ENCODE assay signal across 13 cellular contexts in genomic region chr1:244104309-244105060, GRCh38. TPM values are rescaled to one million over a fixed set of nuclear protein-coding genes. Genes with fewer than 3 reads are reported as not detected.
DNase-seq lines count a peak whose midpoint lies in the region; ATAC-seq and TF ChIP-seq lines count a peak whose summit lies in the region.
"Had no signal": no experiment of that assay in that cellular context is flagged by ENCODE, and none has a peak within 500 bp of the region (broad histone marks: within the 10 kb centered on the region; RNA-seq: fewer than 3 reads in every experiment).

No MANE protein-coding gene starts in this region.

- no peaks in the 10 kb centered on the region for H3K9me2 ChIP-seq in SK-N-SH

- TF ChIP-seq RAD21 in SK-N-SH (IDR thresholded peaks at IDR 0.05; ENCODE audit: low read length): no peak

- POLR2A ChIA-PET in SK-N-SH (lab: Yijun Ruan, JAX): no interaction called here
- POLR2A ChIA-PET in A673 (lab: Charles Lee; ENCODE audit: low non-redundant PET): no interaction called here

- H3K9me3 ChIP-seq in SK-N-SH: no peaks in the 10 kb centered on the region
- H3K9me3 ChIP-seq in A673 (ENCODE audit: low read depth, low read length, poor library complexity, severe bottlenecking): no peaks in the 10 kb centered on the region
- H3K9me3 ChIP-seq: spleen had no signal

- 24% methylated on average over 10 of the region's 10 CpGs for WGBS in SK-N-SH (ENCODE audit: low lambda C conversion rate)

- no TSS peak for BruUV-seq in A673 (replicated peaks; lab: Mats Ljungman, UMichigan)

- CTCF ChIA-PET in SK-N-SH (lab: Yijun Ruan, JAX) (no interaction called here), A673 (lab: Charles Lee) (no interaction called here)

- DNase-seq in A172 (ENCODE audit: low spot score) (peak; percentile 97), H4 (ENCODE audit: low spot score) (peak; percentile 88), SK-N-SH (peak; percentile 44), foreskin melanocyte (peak; percentile 67), A673 (ENCODE audit: low spot score) (no peak), CD1c-positive myeloid dendritic cell (ENCODE audit: extremely low spot score) (no peak)
- DNase-seq: activated naive CD8-positive, alpha-beta T cell treated with anti-CD3 and anti-CD28 coated beads, Interleukin-2, amount 10 ng/mL, durations not matched to agents 7 days and 5 days; erythroblast; spleen; stimulated activated naive CD4-positive, alpha-beta T cell treated with Interleukin-2 at 50 U/mL for 16 hours had no signal

- H3K36me3 ChIP-seq in SK-N-SH (replicated peaks in 1 of 2; ENCODE audit: control insufficient read depth in 1 of 2, insufficient read depth in 2 of 2, low read length in 1 of 2) (no peaks in the 10 kb centered on the region), A673 (ENCODE audit: insufficient read depth, low read length, poor library complexity, severe bottlenecking) (no peaks in the 10 kb centered on the region)
- H3K36me3 ChIP-seq: BLaER1 treated with 17β-estradiol and CSF1 and Interleukin-3, amounts not matched to agents 10 nM and 100 nM; spleen had no signal

- no peaks in the 10 kb centered on the region for H3K27me3 ChIP-seq in SK-N-SH (ENCODE audit: insufficient read depth)
- peaks cover 20% of the 10 kb centered on the region for H3K27me3 ChIP-seq in A673 (replicated peaks; ENCODE audit: insufficient read depth, low read depth, low read length, poor library complexity)
- H3K27me3 ChIP-seq: BLaER1 treated with 17β-estradiol and CSF1 and Interleukin-3, amounts not matched to agents 10 nM and 100 nM had no signal

- H3K79me2 ChIP-seq in SK-N-SH (ENCODE audit: insufficient read depth): no peaks in the 10 kb centered on the region

- H3K4me1 ChIP-seq in SK-N-SH (ENCODE audit: control insufficient read depth in 1 of 2, insufficient read depth in 2 of 2, low read depth in 1 of 2, low read length in 1 of 2) (peaks cover 7 to 8% of the 10 kb centered on the region in 2 experiments), A673 (ENCODE audit: insufficient read depth, low read length, poor library complexity, severe bottlenecking) (peaks cover 9% of the 10 kb centered on the region)

- peak overlapping the region in 1 of 2 experiments; percentile 88; a peak in 2 of 4 replicates for H3K27ac ChIP-seq in SK-N-SH (ENCODE audit: low read depth in 2 of 2, low read length in 1 of 2)
- no peak overlapping the region for H3K27ac ChIP-seq in A673 (ENCODE audit: low read depth, low read length, poor library complexity, severe bottlenecking)
- H3K27ac ChIP-seq: BLaER1 treated with 17β-estradiol and CSF1 and Interleukin-3, amounts not matched to agents 10 nM and 100 nM; spleen had no signal

- TF ChIP-seq EP300 in SK-N-SH (IDR thresholded peaks at IDR 0.05; ENCODE audit: borderline replicate concordance in 1 of 2, low read depth in 1 of 2, low read length in 1 of 2): peak; percentile 12 to 94; a peak in 3 of 4 replicates

- H3F3A ChIP-seq in SK-N-SH (replicated peaks; ENCODE audit: insufficient read depth): peaks cover 11% of the 10 kb centered on the region

- H2AFZ ChIP-seq in SK-N-SH (ENCODE audit: low read depth): no peak overlapping the region

- peak overlapping the region; percentile 62 for H3K9ac ChIP-seq in SK-N-SH
- H3K9ac ChIP-seq: BLaER1 treated with 17β-estradiol and CSF1 and Interleukin-3, amounts not matched to agents 10 nM and 100 nM had no signal

- ATAC-seq in GM19324 (IDR thresholded peaks at IDR 0.05; ENCODE audit: low FRiP score, unreplicated experiment) (no peak), GM19023 (IDR thresholded peaks at IDR 0.05; ENCODE audit: unreplicated experiment) (no peak)

- no peaks in the 10 kb centered on the region for H4K20me1 ChIP-seq in SK-N-SH (ENCODE audit: insufficient read depth)
- H4K20me1 ChIP-seq: BLaER1 treated with 17β-estradiol and CSF1 and Interleukin-3, amounts not matched to agents 10 nM and 100 nM had no signal

- peak overlapping the region; percentile 75 for H3K4me2 ChIP-seq in SK-N-SH
- H3K4me2 ChIP-seq: BLaER1 treated with 17β-estradiol and CSF1 and Interleukin-3, amounts not matched to agents 10 nM and 100 nM had no signal

- TF ChIP-seq CTCF in SK-N-SH (IDR thresholded peaks at IDR 0.05) (no peak), A673 (conservative IDR thresholded peaks at IDR 0.05; ENCODE audit: low read depth, low read length) (no peak)

- intact Hi-C loops in A673 (cut with micrococcal nuclease; ENCODE audit: unreplicated experiment): no loop called here

- H3K4me3 ChIP-seq in SK-N-SH (ENCODE audit: low read depth in 2 of 2, low read length in 1 of 2) (peak overlapping the region in 1 of 2 experiments; percentile 45; a peak in 1 of 4 replicates), A673 (ENCODE audit: low read depth, low read length, poor library complexity, severe bottlenecking) (no peak overlapping the region)
- H3K4me3 ChIP-seq: BLaER1 treated with 17β-estradiol and CSF1 and Interleukin-3, amounts not matched to agents 10 nM and 100 nM; spleen had no signal

TF ChIP-seq in SK-N-SH, 30 proteins besides CTCF, POLR2A, EP300 and RAD21 (continues in another document):
- TF ChIP-seq YY1 (IDR thresholded peaks at IDR 0.05; ENCODE audit: low read depth): no peak
- TF ChIP-seq FOXM1 (IDR thresholded peaks at IDR 0.05; ENCODE audit: low read depth): no peak
- TF ChIP-seq EZH2phosphoT487 (IDR thresholded peaks at IDR 0.05; ENCODE audit: borderline replicate concordance, low read depth): no peak
- TF ChIP-seq NFIC (IDR thresholded peaks at IDR 0.05; ENCODE audit: borderline replicate concordance): peak; percentile 74
- peak; percentile 90 for TF ChIP-seq TCF12 (IDR thresholded peaks at IDR 0.05)
- no peak for TF ChIP-seq FOXJ3 (CRISPR knock-in tag; IDR thresholded peaks at IDR 0.05)
- TF ChIP-seq IRF3 (IDR thresholded peaks at IDR 0.05; ENCODE audit: low read depth, low read length): no peak
- no peak for TF ChIP-seq ELF1 (IDR thresholded peaks at IDR 0.05)
- TF ChIP-seq GABPA (IDR thresholded peaks at IDR 0.05; ENCODE audit: low read depth): no peak
- no peak for TF ChIP-seq RFX5 (IDR thresholded peaks at IDR 0.05; ENCODE audit: low read length)
- peak; percentile 78; the same call in 1 of the 2 replicates for TF ChIP-seq RXRA (IDR thresholded peaks at IDR 0.05; ENCODE audit: borderline replicate concordance, low read depth)
- TF ChIP-seq MXI1 (IDR thresholded peaks at IDR 0.05; ENCODE audit: low read depth, low read length): no peak
- TF ChIP-seq ZBTB33 (IDR thresholded peaks at IDR 0.05; ENCODE audit: borderline replicate concordance, low read depth): no peak
- peak; percentile 89; the same call in 1 of the 2 replicates for TF ChIP-seq TEAD4 (IDR thresholded peaks at IDR 0.05; ENCODE audit: borderline replicate concordance, insufficient read depth)

RNA-seq across cellular contexts. Expression of gene ZBTB18, which starts 53.4 kb away (rescaled TPM):
- 24.5 and 28.8 TPM in 2 replicates for total RNA-seq in A172 (2014; rRNA removed; shearing (Covaris generic))
- total RNA-seq in H4 (2014; rRNA removed; shearing (Covaris generic)): 6.2 and 9.3 TPM in 2 replicates
- 19.3 and 21.3 TPM in 2 replicates for polyA plus RNA-seq in SK-N-SH (2012; rRNA removed)
- 19.9 and 20.2 TPM in 2 replicates for polyA plus RNA-seq in SK-N-SH (2012; cell fraction: cytosol; rRNA removed)
- polyA plus RNA-seq in SK-N-SH (2012; cell fraction: nucleus; rRNA removed): 35.1 and 43.3 TPM in 2 replicates
- total RNA-seq in A673 (2021): 15.2 and 15.5 TPM in 2 replicates

Comparison
In these comparisons a context has a peak if more than half of its experiments do, and no peak if none do; other contexts are left out.
1. DNase-seq: peak in A172 (single experiment), H4 (single experiment), SK-N-SH (single experiment) and foreskin melanocyte (single experiment); none in A673 (single experiment) and CD1c-positive myeloid dendritic cell (single experiment).